In the genomic region with DNA sequence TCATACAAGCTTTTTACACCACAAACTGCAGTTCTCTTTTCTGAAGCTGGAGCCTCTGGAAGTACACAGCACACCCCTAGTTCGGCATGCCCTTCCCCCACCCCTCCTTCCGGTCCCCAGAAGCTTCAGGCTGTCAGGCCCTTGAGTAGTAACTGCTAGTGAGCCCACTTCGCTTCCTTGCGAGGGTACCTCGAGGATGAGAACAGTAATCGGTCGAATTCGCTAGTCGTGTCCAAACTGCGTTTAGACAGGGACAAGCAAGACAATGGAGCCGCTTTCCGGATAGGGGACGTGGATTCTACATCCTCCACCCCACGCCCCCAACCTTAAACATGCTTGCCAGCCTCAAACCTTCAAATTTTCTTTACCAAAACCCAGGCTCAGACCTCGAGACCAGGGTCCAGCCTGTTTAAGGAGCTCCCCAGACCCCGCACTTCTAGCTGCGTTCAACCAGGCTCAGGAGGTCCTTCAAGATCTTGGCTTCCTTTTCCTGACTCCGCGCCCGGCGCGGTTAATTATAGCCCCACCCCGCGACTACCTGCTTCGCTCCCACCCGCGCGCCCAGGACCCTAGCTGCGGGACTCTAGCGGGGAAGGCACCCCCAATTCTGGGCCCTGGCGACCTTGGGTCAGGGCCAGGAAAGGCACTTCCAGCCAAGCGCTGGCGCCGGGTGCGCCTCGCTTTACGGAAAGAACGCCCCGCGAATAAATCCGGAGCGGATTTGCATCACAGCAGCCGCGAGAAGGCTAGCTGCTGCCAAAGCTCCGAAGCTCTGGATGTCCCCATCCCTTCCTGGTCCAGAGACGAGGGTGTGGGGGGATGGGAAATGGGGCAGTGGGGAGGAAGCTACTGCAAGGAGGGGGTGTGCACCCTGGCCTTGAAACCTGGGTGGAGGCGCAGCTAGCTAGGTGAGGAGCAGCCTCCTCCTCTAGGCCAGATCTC, we compare ENCODE assay signal across 8 cellular contexts. TPM values are rescaled to one million over a fixed set of nuclear protein-coding genes. Genes with fewer than 3 reads are reported as not detected.
DNase-seq lines count a peak whose midpoint lies in the region; ATAC-seq and TF ChIP-seq lines count a peak whose summit lies in the region.

No MANE protein-coding gene starts in this region.

- peak overlapping the region; percentile 63 to 96 (median 93) for H3K27ac Mint-ChIP-seq in CD4-positive, alpha-beta memory T cell
- peak overlapping the region; percentile 89 for H3K27ac Mint-ChIP-seq in activated naive CD8-positive, alpha-beta T cell

- no peaks in the 10 kb centered on the region for H3K27me3 ChIP-seq in CD4-positive, alpha-beta memory T cell (ENCODE audit: insufficient read depth, low read length)
- H3K27me3 ChIP-seq in right cardiac atrium (ENCODE audit: control insufficient read depth, insufficient read depth) (no peaks in the 10 kb centered on the region), spleen (replicated peaks in 1 of 7) (peaks cover 0 to 11% (median 0%) of the 10 kb centered on the region in 7 donors)

- H3K4me3 ChIP-seq in CD4-positive, alpha-beta memory T cell (ENCODE audit: low read length in 2 of 2) = peak overlapping the region; percentile 62 to 70
- H3K4me3 ChIP-seq in NB4 (ENCODE audit: low read depth, low read length) (peak overlapping the region; percentile 40), right cardiac atrium (ENCODE audit: low read length) (peak overlapping the region; percentile 48), spleen (peak overlapping the region; percentile 10 to 72 (median 44))

- POLR2A ChIA-PET in CD4-positive, alpha-beta memory T cell (lab: Charles Lee; ENCODE audit: partially characterized antibody) = interaction anchor here (0.7 to 2.0 kb wide), 14 partner anchors 8 to 827 kb away, joined by 3 to 8 read pairs (median 4); a partner anchor contains a TSS

- no peak for TF ChIP-seq POLR2A in NB4 (IDR thresholded peaks at IDR 0.05; ENCODE audit: extremely low read depth, insufficient read length)
- no peak for TF ChIP-seq POLR2A in spleen (IDR thresholded peaks at IDR 0.05)

- DNase-seq in CD4-positive, alpha-beta memory T cell = peak; percentile 29 to 45 (median 41)
- DNase-seq in NB4 (ENCODE audit: low read depth) = peak; percentile 33
- DNase-seq in right cardiac atrium = peak; percentile 86 to 90 (median 90)
- peak; percentile 88 for DNase-seq in spleen
- no peak for DNase-seq in glomerular visceral epithelial cell (ENCODE audit: extremely low spot score)
- DNase-seq in AG08396 (ENCODE audit: low spot score) = no peak

- intact Hi-C loops in CD4-positive, alpha-beta memory T cell (cut with micrococcal nuclease) = no loop called here
- intact Hi-C loops in right cardiac atrium (cut with DNase I) (no loop called here), spleen (cut with DNase I; ENCODE audit: low total_unique reads) (no loop called here)

- no peaks in the 10 kb centered on the region for H3K9me3 Mint-ChIP-seq in CD4-positive, alpha-beta memory T cell
- no peaks in the 10 kb centered on the region for H3K9me3 Mint-ChIP-seq in activated naive CD8-positive, alpha-beta T cell (ENCODE audit: low read depth)

- 7% methylated on average over 47 of the region's 47 CpGs for WGBS in right cardiac atrium
- 3 to 23% (median 4%) methylated on average over 38 to 47 of the region's 47 CpGs for WGBS in spleen, 5 donors

- H3K4me1 ChIP-seq in CD4-positive, alpha-beta memory T cell (ENCODE audit: insufficient read depth, low read length) = peaks cover 16% of the 10 kb centered on the region
- H3K4me1 ChIP-seq in right cardiac atrium (ENCODE audit: control insufficient read depth, insufficient read depth, low read length) (peaks cover 9% of the 10 kb centered on the region), spleen (peaks cover 14 to 52% (median 38%) of the 10 kb centered on the region in 6 donors)

- peak; percentile 81 to 89 for ATAC-seq in right cardiac atrium
- ATAC-seq in HG02763 (IDR thresholded peaks at IDR 0.05; ENCODE audit: unreplicated experiment) = no peak

- peak overlapping the region; percentile 88 to 95 (median 92) for H3K4me3 Mint-ChIP-seq in CD4-positive, alpha-beta memory T cell
- peak overlapping the region; percentile 86 for H3K4me3 Mint-ChIP-seq in activated naive CD8-positive, alpha-beta T cell

- peak overlapping the region; percentile 47 for H3K27ac ChIP-seq in CD4-positive, alpha-beta memory T cell (ENCODE audit: low read depth, low read length)
- peak overlapping the region; percentile 82 for H3K27ac ChIP-seq in right cardiac atrium (ENCODE audit: low read length)
- H3K27ac ChIP-seq in spleen = peak overlapping the region; percentile 14 to 84 (median 79)

- H3K36me3 ChIP-seq in CD4-positive, alpha-beta memory T cell (ENCODE audit: insufficient read depth, low read length) = no peaks in the 10 kb centered on the region
- H3K36me3 ChIP-seq in spleen = no peaks in the 10 kb centered on the region

- peaks cover 0 to 1% of the 10 kb centered on the region in 2 donors for H3K36me3 Mint-ChIP-seq in CD4-positive, alpha-beta memory T cell
- H3K36me3 Mint-ChIP-seq in activated naive CD8-positive, alpha-beta T cell = no peaks in the 10 kb centered on the region

- H3K4me1 Mint-ChIP-seq in CD4-positive, alpha-beta memory T cell = peaks cover 7 to 19% (median 13%) of the 10 kb centered on the region in 4 donors
- peaks cover 17% of the 10 kb centered on the region for H3K4me1 Mint-ChIP-seq in activated naive CD8-positive, alpha-beta T cell (ENCODE audit: low read depth)

- TF ChIP-seq CTCF in NB4 (IDR thresholded peaks at IDR 0.05; ENCODE audit: low read depth, low read length) (no peak), spleen (IDR thresholded peaks at IDR 0.05 in 8 of 11, conservative IDR thresholded peaks at IDR 0.05 in 3 of 11) (peak in 1 of 11 experiments; percentile 6)

- CTCF ChIA-PET in CD4-positive, alpha-beta memory T cell (lab: Charles Lee; ENCODE audit: partially characterized antibody) = interaction anchor here (0.8 to 2.9 kb wide), 8 partner anchors 9 to 130 kb away, joined by 3 to 15 read pairs (median 4); no protein-coding TSS in a partner anchor

- H3K9me3 ChIP-seq in CD4-positive, alpha-beta memory T cell (ENCODE audit: control insufficient read depth in 1 of 2, low read length in 2 of 2) = no peaks in the 10 kb centered on the region
- no peaks in the 10 kb centered on the region for H3K9me3 ChIP-seq in right cardiac atrium (ENCODE audit: control insufficient read depth, low read length)
- H3K9me3 ChIP-seq in spleen = no peaks in the 10 kb centered on the region

- peaks cover 4% of the 10 kb centered on the region in 2 donors for H3K27me3 Mint-ChIP-seq in CD4-positive, alpha-beta memory T cell
- H3K27me3 Mint-ChIP-seq in activated naive CD8-positive, alpha-beta T cell = no peaks in the 10 kb centered on the region

RNA-seq across cellular contexts. Expression of a gene that starts 8.1 kb away (rescaled TPM):
- total RNA-seq in CD4-positive, alpha-beta memory T cell = not detected
- polyA plus RNA-seq in CD4-positive, alpha-beta memory T cell = not detected
- 1 to 10 TPM; 1.0 to 2.4 (median 1.5) TPM for total RNA-seq in right cardiac atrium
- 1.3 TPM for polyA plus RNA-seq in right cardiac atrium
- total RNA-seq in spleen = 1 to 10 TPM in 4 of 7 donors, under 1 TPM in 1, not detected in 2; 0.85 to 3.2 (median 1.6) TPM
- 1 to 10 TPM in 2 of 3 donors, under 1 TPM in 1; 0.96 to 2.2 (median 1.4) TPM for polyA plus RNA-seq in spleen

RNA-seq across cellular contexts. Expression of a gene that starts 9.5 kb away (rescaled TPM):
- total RNA-seq in CD4-positive, alpha-beta memory T cell = not detected
- not detected for polyA plus RNA-seq in CD4-positive, alpha-beta memory T cell
- total RNA-seq in right cardiac atrium (not detected), spleen (not detected)
- polyA plus RNA-seq in right cardiac atrium (not detected), spleen (not detected)

RNA-seq across cellular contexts. Expression of a gene that starts 31.4 kb away (rescaled TPM):
- total RNA-seq in CD4-positive, alpha-beta memory T cell = 10 to 100 TPM; 36.0 to 41.4 TPM
- polyA plus RNA-seq in CD4-positive, alpha-beta memory T cell = 10 to 100 TPM; 31.7 to 37.1 TPM
- total RNA-seq in right cardiac atrium = 10 to 100 TPM; 82.7 to 91.1 (median 87.2) TPM
- 60.0 TPM for polyA plus RNA-seq in right cardiac atrium
- total RNA-seq in spleen = 10 to 100 TPM; 29.8 to 59.5 (median 32.8) TPM
- 10 to 100 TPM; 21.6 to 38.0 (median 31.3) TPM for polyA plus RNA-seq in spleen

RNA-seq across cellular contexts. Expression of a gene that starts 34.4 kb away (rescaled TPM):
- total RNA-seq in CD4-positive, alpha-beta memory T cell = under 1 TPM; 0.23 to 0.25 TPM
- polyA plus RNA-seq in CD4-positive, alpha-beta memory T cell = under 1 TPM in 1 of 2 donors, not detected in 1; 0.32 TPM
- total RNA-seq in right cardiac atrium = 10 to 100 TPM; 30.5 to 49.8 (median 38.7) TPM
- 20.0 TPM for polyA plus RNA-seq in right cardiac atrium
- total RNA-seq in spleen = 10 to 100 TPM; 22.2 to 45.9 (median 29.1) TPM
- 1 to 10 TPM; 3.1 to 8.2 (median 7.2) TPM for polyA plus RNA-seq in spleen

RNA-seq across cellular contexts. Expression of a gene that starts 36.3 kb away (rescaled TPM):
- under 1 TPM; 0.86 to 0.93 TPM for total RNA-seq in CD4-positive, alpha-beta memory T cell
- polyA plus RNA-seq in CD4-positive, alpha-beta memory T cell = under 1 TPM in 1 of 2 donors, not detected in 1; 0.20 TPM
- total RNA-seq in right cardiac atrium (1 to 10 TPM; 4.3 to 7.0 (median 5.6) TPM), spleen (10 to 100 TPM in 1 of 7 donors, 1 to 10 TPM in 6; 3.4 to 13.4 (median 3.7) TPM)
- polyA plus RNA-seq in right cardiac atrium (3.8 TPM), spleen (1 to 10 TPM in 1 of 3 donors, under 1 TPM in 2; 0.73 to 2.0 (median 0.87) TPM)

Comparison
In these comparisons a context has a peak if more than half of its experiments do, and no peak if none do; other contexts are left out.
1. DNase-seq: peak in CD4-positive, alpha-beta memory T cell (5 of 5), NB4 (single experiment), right cardiac atrium (3 of 3) and spleen (single experiment); none in glomerular visceral epithelial cell (single experiment) and AG08396 (single experiment).
2. Peak in every context shown above with its lines, with median percentiles within 50 percentile points of each other: H3K27ac ChIP-seq and H3K4me3 ChIP-seq.